Comparison of ENCODE assay signal across 19 cellular contexts in genomic region chr2:226875438-226876225, GRCh38. TPM values are rescaled to one million over a fixed set of nuclear protein-coding genes. Genes with fewer than 3 reads are reported as not detected.
DNase-seq lines count a peak whose midpoint lies in the region; ATAC-seq, FAIRE-seq and TF ChIP-seq lines count a peak whose summit lies in the region.
"Had no signal": no experiment of that assay in that cellular context is flagged by ENCODE, and none has a peak within 500 bp of the region (broad histone marks: within the 10 kb centered on the region; RNA-seq: fewer than 3 reads in every experiment).

No MANE protein-coding gene starts in this region.

- H3K27ac ChIP-seq in right lobe of liver, result no peak overlapping the region
- H3K27ac ChIP-seq in HepG2 (ENCODE audit: extremely low read length, insufficient read depth, low read length), result no peak overlapping the region
- H3K27ac ChIP-seq in tibial artery, result no peak overlapping the region
- H3K27ac ChIP-seq: pancreas, PC-9 had no signal

- in situ Hi-C loops in HepG2 (cut with HindIII; ENCODE audit: extremely low pct_ligation_motif_present, low pct_unique_long_range_greater_than_20kb), result no loop called here

- H3K9me3 ChIP-seq in right lobe of liver, result no peaks in the 10 kb centered on the region
- H3K9me3 ChIP-seq in HepG2 (ENCODE audit: low read length), result no peaks in the 10 kb centered on the region
- H3K9me3 ChIP-seq in tibial artery, result no peaks in the 10 kb centered on the region
- H3K9me3 ChIP-seq: pancreas had no signal

- H3K27me3 ChIP-seq in right lobe of liver (no peaks in the 10 kb centered on the region), HepG2 (ENCODE audit: control insufficient read depth in 1 of 2, insufficient read depth in 2 of 2, low read length in 2 of 2) (no peaks in the 10 kb centered on the region), tibial artery (no peaks in the 10 kb centered on the region)
- H3K27me3 ChIP-seq: pancreas had no signal

- H3K9ac ChIP-seq in HepG2 (ENCODE audit: insufficient read depth, low read depth, low read length), result no peak overlapping the region

- TF ChIP-seq POLR2A in right lobe of liver (IDR thresholded peaks at IDR 0.05) (no peak), HepG2 (IDR thresholded peaks at IDR 0.05; ENCODE audit: insufficient read depth in 1 of 2, low read depth in 2 of 2, low read length in 2 of 2) (no peak)

- H3K4me1 ChIP-seq in right lobe of liver (no peaks in the 10 kb centered on the region), HepG2 (ENCODE audit: insufficient read depth, low read length) (no peaks in the 10 kb centered on the region), tibial artery (no peaks in the 10 kb centered on the region)
- H3K4me1 ChIP-seq: pancreas had no signal

- ATAC-seq in right lobe of liver (peak in 3 of 4 donors; percentile 41 to 51 (median 49)), HepG2 (no peak), HG03039 (IDR thresholded peaks at IDR 0.05; ENCODE audit: unreplicated experiment) (peak; percentile 50), GM21528 (IDR thresholded peaks at IDR 0.05; ENCODE audit: low FRiP score, unreplicated experiment) (no peak)
- ATAC-seq: activated CD8-positive, alpha-beta T cell treated with anti-CD3 and anti-CD28 coated beads for 36 hours; left colon; stimulated activated effector memory CD8-positive, alpha-beta T cell treated with anti-CD3 and anti-CD28 coated beads, Interleukin-12 subunit alpha, Interleukin-12 subunit beta, amount 100 ng/mL, for 72 hours had no signal

- DNase-seq in right lobe of liver (no peak), HepG2 (ENCODE audit: low spot score) (no peak), SIG-M5 treated with dmso at 0.1 percent for 504 hours (lab: John Stamatoyannopoulos, UW; ENCODE audit: unreplicated experiment) (peak; percentile 71), Kasumi-1 (lab: John Stamatoyannopoulos, UW) (no peak), HCEC 1CT (no peak), tibial artery (no peak)
- DNase-seq: activated CD8-positive, alpha-beta T cell treated with anti-CD3 and anti-CD28 coated beads for 36 hours; CD4-positive, CD25-positive, alpha-beta regulatory T cell; left colon; NCI-H1436 treated with DMSO at 0.1 percent for 48 hours; NCI-H446 treated with DMSO at 0.1 percent for 48 hours; pancreas; PC-9; small intestine had no signal

- no peak overlapping the region for H2AFZ ChIP-seq in HepG2 (ENCODE audit: low read length)
- H2AFZ ChIP-seq: GM23338, PC-9 had no signal

- POLR2A ChIA-PET in HepG2 (lab: Yijun Ruan, JAX), result no interaction called here

- FAIRE-seq in HepG2 (lab: Jason Lieb, UNC), result no peak
- FAIRE-seq: A204.1, pancreas, small intestine had no signal

- H3K4me3 ChIP-seq in right lobe of liver (no peak overlapping the region), HepG2 (replicated peaks in 1 of 3; ENCODE audit: insufficient read depth in 1 of 3, low read depth in 2 of 3, low read length in 3 of 3) (no peak overlapping the region), tibial artery (no peak overlapping the region)
- H3K4me3 ChIP-seq: GM23338, pancreas, PC-9 had no signal

- WGBS in right lobe of liver (ENCODE audit: insufficient coverage, low coverage, low lambda C conversion rate, missing lambda C conversion rate), result 78% methylated on average over 5 of the region's 5 CpGs
- WGBS in HepG2 (ENCODE audit: low lambda C conversion rate), result 75% methylated on average over 5 of the region's 5 CpGs

- CTCF ChIA-PET in HepG2 (lab: Yijun Ruan, JAX; ENCODE audit: low intra/inter-chr PET ratio, low total read pairs), result no interaction called here

- H3K79me2 ChIP-seq in HepG2 (ENCODE audit: insufficient read depth, low read length), result no peaks in the 10 kb centered on the region

- intact Hi-C loops in right lobe of liver (cut with DNase I), result no loop called here
- intact Hi-C loops in HepG2 (cut with micrococcal nuclease; ENCODE audit: unreplicated experiment), result no loop called here
- intact Hi-C loops in tibial artery (cut with DNase I; ENCODE audit: low total_unique reads), result no loop called here

- no TSS peak for BruUV-seq in HepG2 (replicated peaks; lab: Mats Ljungman, UMichigan)

- no peaks in the 10 kb centered on the region for H3K36me3 ChIP-seq in right lobe of liver
- H3K36me3 ChIP-seq in HepG2 (replicated peaks in 1 of 2; ENCODE audit: control insufficient read depth in 1 of 2, insufficient read depth in 2 of 2, low read length in 2 of 2), result no peaks in the 10 kb centered on the region
- peaks cover 0 to 4% (median 3%) of the 10 kb centered on the region in 3 donors for H3K36me3 ChIP-seq in tibial artery
- H3K36me3 ChIP-seq: pancreas had no signal

- TF ChIP-seq RAD21 in HepG2 (CRISPR knock-in tag; IDR thresholded peaks at IDR 0.05), result no peak

- TF ChIP-seq EP300 in HepG2 (IDR thresholded peaks at IDR 0.05; ENCODE audit: low read depth in 2 of 2, low read length in 2 of 2), result no peak
- TF ChIP-seq EP300 in HepG2 (CRISPR knock-in tag; IDR thresholded peaks at IDR 0.05; ENCODE audit: borderline replicate concordance), result no peak

- H4K20me1 ChIP-seq in HepG2 (ENCODE audit: insufficient read depth, low read length), result no peaks in the 10 kb centered on the region

- no peak overlapping the region for H3K4me2 ChIP-seq in HepG2 (ENCODE audit: low read depth, low read length)
- H3K4me2 ChIP-seq: GM23338, PC-9 had no signal

- TF ChIP-seq CTCF in right lobe of liver (IDR thresholded peaks at IDR 0.05), result no peak
- no peak for TF ChIP-seq CTCF in HepG2 (CRISPR knock-in tag; IDR thresholded peaks at IDR 0.05)
- TF ChIP-seq CTCF in tibial artery (IDR thresholded peaks at IDR 0.05), result no peak

TF ChIP-seq in HepG2, 621 proteins besides CTCF, POLR2A, EP300 and RAD21 (continues in another document):
- TF ChIP-seq FOXC1 (CRISPR knock-in tag; IDR thresholded peaks at IDR 0.05; ENCODE audit: borderline replicate concordance), result no peak
- no peak for TF ChIP-seq GRHL1 (CRISPR knock-in tag; conservative IDR thresholded peaks at IDR 0.05)
- TF ChIP-seq ZNF232 (CRISPR knock-in tag; IDR thresholded peaks at IDR 0.05; ENCODE audit: borderline replicate concordance), result no peak
- TF ChIP-seq IRF1 (CRISPR knock-in tag; IDR thresholded peaks at IDR 0.05; ENCODE audit: low read depth), result no peak
- no peak for TF ChIP-seq HOMEZ (CRISPR knock-in tag; IDR thresholded peaks at IDR 0.05; ENCODE audit: low read depth)
- no peak for TF ChIP-seq ZFAT (CRISPR knock-in tag; conservative IDR thresholded peaks at IDR 0.05)
- TF ChIP-seq SAP130 (CRISPR knock-in tag; IDR thresholded peaks at IDR 0.05; ENCODE audit: low read depth), result no peak

RNA-seq across cellular contexts. Expression of gene RHBDD1, which starts 39.8 kb away (rescaled TPM):
- 10 to 100 TPM; 14.7 to 25.3 (median 21.0) TPM for total RNA-seq in right lobe of liver
- 8.2 and 8.8 TPM in 2 replicates for total RNA-seq in HepG2 (2016; rRNA removed; fragmentation: Illumina TruSeq; extraction: Trizol)
- 25.4 and 28.6 TPM in 2 replicates for total RNA-seq in HepG2 (2016; cell fraction: cytosol; rRNA removed; fragmentation: Illumina TruSeq; extraction: Trizol; ENCODE audit: low read depth)
- 8.3 and 8.9 TPM in 2 replicates for total RNA-seq in HepG2 (2016; cell fraction: insoluble cytoplasmic fraction; rRNA removed; fragmentation: Illumina TruSeq; extraction: Trizol)
- total RNA-seq in HepG2 (2016; cell fraction: membrane; rRNA removed; fragmentation: Illumina TruSeq; extraction: Trizol), result 14.2 and 17.1 TPM in 2 replicates
- 18.0 and 18.2 TPM in 2 replicates for total RNA-seq in HepG2 (2016; cell fraction: nucleus; rRNA removed; fragmentation: Illumina TruSeq; extraction: Trizol)
- 8.7 and 9.5 TPM in 2 replicates for polyA plus RNA-seq in HepG2 (2011; rRNA removed)
- polyA plus RNA-seq in HepG2 (2011; cell fraction: cytosol; rRNA removed), result 4.1 and 6.4 TPM in 2 replicates
- 5.5 and 7.6 TPM in 2 replicates for polyA plus RNA-seq in HepG2 (2011; cell fraction: nucleus; rRNA removed)
- 6.4 and 10.1 TPM in 2 replicates for polyA plus RNA-seq in HepG2 (2012)
- polyA plus RNA-seq in HepG2 (2016; cell fraction: cytosol; fragmentation: Illumina TruSeq; extraction: Trizol; ENCODE audit: low read depth), result 0.42 and 1.1 TPM in 2 replicates
- 4.6 and 4.8 TPM in 2 replicates for polyA plus RNA-seq in HepG2 (2016; cell fraction: insoluble cytoplasmic fraction; fragmentation: Illumina TruSeq; extraction: Trizol; ENCODE audit: low read depth)
- 2.7 and 3.3 TPM in 2 replicates for polyA plus RNA-seq in HepG2 (2016; cell fraction: membrane; fragmentation: Illumina TruSeq; extraction: Trizol; ENCODE audit: low read depth)
- 3.7 and 5.6 TPM in 2 replicates for polyA plus RNA-seq in HepG2 (2016; cell fraction: nucleus; fragmentation: Illumina TruSeq; extraction: Trizol; ENCODE audit: insufficient read depth, low read depth)
- 8.3 and 22.5 TPM in 2 replicates for polyA minus RNA-seq in HepG2 (2011; rRNA and poly(A)+ RNA removed; ENCODE audit: low replicate concordance)
- polyA minus RNA-seq in HepG2 (2011; cell fraction: cytosol; rRNA and poly(A)+ RNA removed), result 19.6 and 21.3 TPM in 2 replicates
- 44.3 and 54.3 TPM in 2 replicates for polyA minus RNA-seq in HepG2 (2011; cell fraction: nucleus; rRNA and poly(A)+ RNA removed)

Comparison
In these comparisons a context has a peak if more than half of its experiments do, and no peak if none do; other contexts are left out.
1. ATAC-seq: peak in right lobe of liver (3 of 4) and HG03039 (single experiment); none in HepG2 (single experiment) and GM21528 (single experiment).